In genomic region chr15:86839502-86839901, GRCh38 we compare ENCODE assay signal across 24 cellular contexts.
"Had no signal": no experiment of that assay in that cellular context is flagged by ENCODE, and none has a peak within 500 bp of the region (broad histone marks: within the 10 kb centered on the region; RNA-seq: fewer than 3 reads in every experiment).

No MANE protein-coding gene starts in this region.

- H3K9me3 ChIP-seq: stomach, suprapubic skin, testis, thoracic aorta, thyroid gland, tibial artery, tibial nerve, transverse colon, upper lobe of left lung, upper lobe of right lung, uterus, vagina had no signal

- H3K36me3 ChIP-seq: stomach, suprapubic skin, thoracic aorta, thyroid gland, tibial artery, tibial nerve, transverse colon, upper lobe of left lung, upper lobe of right lung, uterus, vagina had no signal

- H3K27ac ChIP-seq: stomach, suprapubic skin, testis, thoracic aorta, thyroid gland, tibial artery, tibial nerve, transverse colon, upper lobe of left lung, upper lobe of right lung, uterus, vagina had no signal

- H3K4me3 ChIP-seq: stomach, suprapubic skin, testis, thoracic aorta, thyroid gland, tibial artery, tibial nerve, transverse colon, upper lobe of left lung, upper lobe of right lung, uterus, vagina had no signal

- H3K27me3 ChIP-seq: stomach, suprapubic skin, testis, thyroid gland, tibial nerve, transverse colon, upper lobe of left lung, upper lobe of right lung, uterus, vagina had no signal

- DNase-seq: stimulated activated CD4-positive, alpha-beta T cell treated with anti-CD3 and anti-CD28 coated beads, Interleukin-2, amount 100 ng/mL, for 48 hours; stimulated activated CD4-positive, alpha-beta T cell treated with anti-CD3 and anti-CD28 coated beads, Interleukin-4, amount 100 ng/mL, for 1 hour; stimulated activated CD4-positive, alpha-beta T cell treated with anti-CD3 and anti-CD28 coated beads, Interleukin-4, amount 100 ng/mL, for 24 hours; stimulated activated CD4-positive, alpha-beta T cell treated with anti-CD3 and anti-CD28 coated beads, Interleukin-4, amount 100 ng/mL, for 4 hours; stimulated activated CD8-positive, alpha-beta memory T cell treated with anti-CD3 and anti-CD28 coated beads, Interleukin-4, amount 100 ng/mL, for 48 hours; stimulated activated naive B cell treated with anti-CD40 and anti-IgM and Interleukin-4, amounts not matched to agents 10 μg/mL and 1 μg/mL and 100 μg/mL, for 72 hours; stimulated activated naive CD4-positive, alpha-beta T cell; stimulated activated naive CD4-positive, alpha-beta T cell treated with Interleukin-2 at 50 U/mL for 16 hours; stimulated activated naive CD8-positive, alpha-beta T cell treated with anti-CD3 and anti-CD28 coated beads, Interleukin-15, amount 100 ng/mL, for 72 hours; stimulated activated naive CD8-positive, alpha-beta T cell treated with anti-CD3 and anti-CD28 coated beads, Interleukin-15, Interleukin-2, amounts not matched to agents 100 U/mL and 50 U/mL, for 24 hours; stomach; substantia nigra; testis; thyroid gland; tibial artery; transverse colon; trophoblast cell; upper lobe of left lung; upper lobe of right lung; uterus had no signal
